Comparison of ENCODE assay signal across 1 cellular context in genomic region chr12:85527192-85527591, GRCh38.
TF ChIP-seq lines count a peak whose summit lies in the region.

No MANE protein-coding gene starts in this region.

TF ChIP-seq in GM12878, 131 proteins besides CTCF, POLR2A, EP300 and RAD21 (continued from another document):
- TF ChIP-seq ZNF384 (IDR thresholded peaks at IDR 0.05; ENCODE audit: borderline replicate concordance, low read depth, low read length): peak; percentile 12; the same call in 1 of the 2 replicates
